ENCODE assay signal across 10 cellular contexts in genomic region chr2:63863707-63864106, GRCh38.
"Had no signal": no experiment of that assay in that cellular context is flagged by ENCODE, and none has a peak within 500 bp of the region (broad histone marks: within the 10 kb centered on the region; RNA-seq: fewer than 3 reads in every experiment).

No MANE protein-coding gene starts in this region.

- H3K4me3 Mint-ChIP-seq: naive thymus-derived CD4-positive, alpha-beta T cell had no signal

- DNase-seq: activated CD4-positive, alpha-beta T cell treated with anti-CD3 and anti-CD28 coated beads for 48 hours; activated T-cell treated with anti-CD3 and anti-CD28 coated beads for 4 hours; central memory CD4-positive, alpha-beta T cell; effector memory CD4-positive, alpha-beta T cell; naive thymus-derived CD4-positive, alpha-beta T cell; T1000 had no signal

- H3K27me3 Mint-ChIP-seq: naive thymus-derived CD4-positive, alpha-beta T cell had no signal

- H3K27ac ChIP-seq: SJSA1, tibial nerve, vagina had no signal

- ATAC-seq: naive thymus-derived CD4-positive, alpha-beta T cell had no signal

- H3K27me3 ChIP-seq: SJSA1, tibial nerve, vagina had no signal

- H3K9me3 ChIP-seq: SJSA1, tibial nerve, vagina had no signal

- H3K4me3 ChIP-seq: lung, SJSA1, tibial nerve, vagina had no signal

- H3K9me3 Mint-ChIP-seq: naive thymus-derived CD4-positive, alpha-beta T cell had no signal
